In genomic region chr13:27131202-27131623, GRCh38 we compare ENCODE assay signal across 8 cellular contexts. TPM values are rescaled to one million over a fixed set of nuclear protein-coding genes. Genes with fewer than 3 reads are reported as not detected.
DNase-seq lines count a peak whose midpoint lies in the region; ATAC-seq, FAIRE-seq and TF ChIP-seq lines count a peak whose summit lies in the region.

No MANE protein-coding gene starts in this region.

- H3K36me3 ChIP-seq in bronchial epithelial cell (ENCODE audit: control insufficient read depth, insufficient read depth, low read length), result no peaks in the 10 kb centered on the region
- H3K36me3 ChIP-seq in gastrocnemius medialis, result no peaks in the 10 kb centered on the region

- TF ChIP-seq POLR2A in gastrocnemius medialis (IDR thresholded peaks at IDR 0.05), result no peak

- DNase-seq in T-helper 9 cell (peak; percentile 32), bronchial epithelial cell (ENCODE audit: low read depth) (peak; percentile 99), gastrocnemius medialis (peak in 1 of 2 donors; percentile 56), NCI-H345 treated with DMSO at 0.1 percent for 48 hours (lab: John Stamatoyannopoulos, UW; ENCODE audit: unreplicated experiment) (no peak), mesenteric fat pad (ENCODE audit: low spot score) (no peak), progenitor cell of endocrine pancreas (ENCODE audit: low spot score, unreplicated experiment) (no peak)

- H3K4me3 ChIP-seq in bronchial epithelial cell (ENCODE audit: low read depth, low read length) (no peak overlapping the region), gastrocnemius medialis (no peak overlapping the region)

- no peak for FAIRE-seq in bronchial epithelial cell (lab: Jason Lieb, UNC)

- TF ChIP-seq CTCF in bronchial epithelial cell (IDR thresholded peaks at IDR 0.05; ENCODE audit: insufficient read depth, low read length, severe bottlenecking) (no peak), gastrocnemius medialis (IDR thresholded peaks at IDR 0.05 in 4 of 5, conservative IDR thresholded peaks at IDR 0.05 in 1 of 5) (no peak), progenitor cell of endocrine pancreas (IDR thresholded peaks at IDR 0.05; ENCODE audit: unreplicated experiment) (no peak)

- intact Hi-C loops in gastrocnemius medialis (cut with DNase I; ENCODE audit: low total_unique reads), result no loop called here

- ATAC-seq in GM19035 (IDR thresholded peaks at IDR 0.05; ENCODE audit: unreplicated experiment), result peak; percentile 91
- peak; percentile 82 for ATAC-seq in HG03064 (IDR thresholded peaks at IDR 0.05; ENCODE audit: low read depth, unreplicated experiment)
- peak; percentile 69 to 79 for ATAC-seq in gastrocnemius medialis

- H3K27ac Mint-ChIP-seq in progenitor cell of endocrine pancreas, result no peak overlapping the region

- no peak overlapping the region for H3K4me3 Mint-ChIP-seq in progenitor cell of endocrine pancreas (ENCODE audit: low read depth)

- no peaks in the 10 kb centered on the region for H3K27me3 ChIP-seq in bronchial epithelial cell (ENCODE audit: control insufficient read depth, insufficient read depth, low read length)
- H3K27me3 ChIP-seq in gastrocnemius medialis, result no peaks in the 10 kb centered on the region

- peaks cover 13% of the 10 kb centered on the region for H3K36me3 Mint-ChIP-seq in progenitor cell of endocrine pancreas (ENCODE audit: insufficient read depth)

- H3K9me3 Mint-ChIP-seq in progenitor cell of endocrine pancreas (ENCODE audit: low read depth), result peaks cover 10% of the 10 kb centered on the region

- peaks cover 6% of the 10 kb centered on the region for H3K4me1 Mint-ChIP-seq in progenitor cell of endocrine pancreas (ENCODE audit: low read depth)

- H3K9me3 ChIP-seq in gastrocnemius medialis, result no peaks in the 10 kb centered on the region

- peaks cover 39 to 80% of the 10 kb centered on the region in 2 donors for H3K4me1 ChIP-seq in gastrocnemius medialis

- H3K27ac ChIP-seq in gastrocnemius medialis, result peak overlapping the region; percentile 55 to 74 (median 66)

- in situ Hi-C loops in gastrocnemius medialis (cut with MboI; ENCODE audit: low sequenced_read_pairs in 4 of 4), result no loop called here

- H3K27me3 Mint-ChIP-seq in progenitor cell of endocrine pancreas, result no peaks in the 10 kb centered on the region

RNA-seq across cellular contexts. Expression of gene USP12, which starts 40.4 kb away (rescaled TPM):
- 17.9 and 20.9 TPM in 2 replicates for total RNA-seq in bronchial epithelial cell
- 10 to 100 TPM; 11.1 to 27.6 (median 13.1) TPM for total RNA-seq in gastrocnemius medialis
- total RNA-seq in mesenteric fat pad, result 25.2 TPM
- 29.8 and 30.8 TPM in 2 replicates for total RNA-seq in progenitor cell of endocrine pancreas

Comparison
In these comparisons a context has a peak if more than half of its experiments do, and no peak if none do; other contexts are left out.
1. DNase-seq: peak in T-helper 9 cell (single experiment) and bronchial epithelial cell (single experiment); none in NCI-H345 treated with DMSO at 0.1 percent for 48 hours (single experiment), mesenteric fat pad (single experiment) and progenitor cell of endocrine pancreas (single experiment).
2. Peak in every context shown above with its lines, with median percentiles within 50 percentile points of each other: ATAC-seq.